In the genomic region with DNA sequence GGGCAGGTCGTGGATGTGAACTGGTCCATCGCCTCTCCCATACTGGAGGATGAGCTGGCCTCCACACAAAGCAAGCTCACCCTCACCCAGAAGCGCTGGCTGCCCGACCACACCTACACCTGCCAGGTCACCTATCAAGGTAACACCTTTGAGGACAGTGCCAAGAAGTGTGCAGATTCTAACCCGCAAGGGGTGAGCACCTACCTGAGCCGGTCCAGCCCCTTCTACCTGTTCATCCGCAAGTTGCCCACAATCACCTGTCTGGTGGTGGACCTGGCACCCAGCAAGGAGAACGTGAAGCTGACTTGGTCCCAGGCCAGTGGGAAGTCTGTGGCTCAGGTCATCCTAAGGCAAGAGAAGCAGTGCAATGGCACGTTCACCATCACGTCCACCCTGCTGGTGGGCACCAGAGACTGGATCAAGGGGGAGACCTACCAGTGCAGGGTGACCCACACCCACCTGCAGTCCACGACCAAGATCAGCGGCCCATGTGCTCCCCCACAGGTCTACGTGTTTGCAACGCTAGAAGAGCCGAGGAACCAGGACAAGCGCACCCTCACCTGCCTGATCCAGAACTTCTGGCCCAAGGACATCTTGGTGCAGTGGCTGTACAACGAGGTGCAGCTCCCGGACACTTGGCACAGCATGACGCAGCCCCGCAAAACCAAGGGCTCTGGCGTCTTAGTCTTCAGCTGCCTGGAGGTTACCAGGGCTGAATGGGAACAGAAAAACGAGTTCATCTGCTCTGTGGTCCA, we compare ENCODE assay signal across 2 cellular contexts.
TF ChIP-seq lines count a peak whose summit lies in the region.

No MANE protein-coding gene starts in this region.

TF ChIP-seq in SK-N-SH, 30 proteins besides CTCF, POLR2A, EP300 and RAD21 (continued from another document):
- TF ChIP-seq, protein P1, sequence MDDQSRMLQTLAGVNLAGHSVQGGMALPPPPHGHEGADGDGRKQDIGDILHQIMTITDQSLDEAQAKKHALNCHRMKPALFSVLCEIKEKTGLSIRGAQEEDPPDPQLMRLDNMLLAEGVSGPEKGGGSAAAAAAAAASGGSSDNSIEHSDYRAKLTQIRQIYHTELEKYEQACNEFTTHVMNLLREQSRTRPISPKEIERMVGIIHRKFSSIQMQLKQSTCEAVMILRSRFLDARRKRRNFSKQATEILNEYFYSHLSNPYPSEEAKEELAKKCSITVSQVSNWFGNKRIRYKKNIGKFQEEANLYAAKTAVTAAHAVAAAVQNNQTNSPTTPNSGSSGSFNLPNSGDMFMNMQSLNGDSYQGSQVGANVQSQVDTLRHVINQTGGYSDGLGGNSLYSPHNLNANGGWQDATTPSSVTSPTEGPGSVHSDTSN (IDR thresholded peaks at IDR 0.05) = no peak
- TF ChIP-seq FOSL2 (IDR thresholded peaks at IDR 0.05; ENCODE audit: borderline replicate concordance, low read depth) (no peak), TEAD4 (IDR thresholded peaks at IDR 0.05; ENCODE audit: borderline replicate concordance, insufficient read depth) (no peak), FOXM1 (IDR thresholded peaks at IDR 0.05; ENCODE audit: low read depth) (no peak), TCF12 (IDR thresholded peaks at IDR 0.05) (no peak), SIN3A (IDR thresholded peaks at IDR 0.05; ENCODE audit: borderline replicate concordance, low read depth, low read length) (no peak), TAF1 (IDR thresholded peaks at IDR 0.05; ENCODE audit: borderline replicate concordance, low read depth, low read length) (no peak), MXI1 (IDR thresholded peaks at IDR 0.05; ENCODE audit: low read depth, low read length) (no peak)
- TF ChIP-seq, protein P2, sequence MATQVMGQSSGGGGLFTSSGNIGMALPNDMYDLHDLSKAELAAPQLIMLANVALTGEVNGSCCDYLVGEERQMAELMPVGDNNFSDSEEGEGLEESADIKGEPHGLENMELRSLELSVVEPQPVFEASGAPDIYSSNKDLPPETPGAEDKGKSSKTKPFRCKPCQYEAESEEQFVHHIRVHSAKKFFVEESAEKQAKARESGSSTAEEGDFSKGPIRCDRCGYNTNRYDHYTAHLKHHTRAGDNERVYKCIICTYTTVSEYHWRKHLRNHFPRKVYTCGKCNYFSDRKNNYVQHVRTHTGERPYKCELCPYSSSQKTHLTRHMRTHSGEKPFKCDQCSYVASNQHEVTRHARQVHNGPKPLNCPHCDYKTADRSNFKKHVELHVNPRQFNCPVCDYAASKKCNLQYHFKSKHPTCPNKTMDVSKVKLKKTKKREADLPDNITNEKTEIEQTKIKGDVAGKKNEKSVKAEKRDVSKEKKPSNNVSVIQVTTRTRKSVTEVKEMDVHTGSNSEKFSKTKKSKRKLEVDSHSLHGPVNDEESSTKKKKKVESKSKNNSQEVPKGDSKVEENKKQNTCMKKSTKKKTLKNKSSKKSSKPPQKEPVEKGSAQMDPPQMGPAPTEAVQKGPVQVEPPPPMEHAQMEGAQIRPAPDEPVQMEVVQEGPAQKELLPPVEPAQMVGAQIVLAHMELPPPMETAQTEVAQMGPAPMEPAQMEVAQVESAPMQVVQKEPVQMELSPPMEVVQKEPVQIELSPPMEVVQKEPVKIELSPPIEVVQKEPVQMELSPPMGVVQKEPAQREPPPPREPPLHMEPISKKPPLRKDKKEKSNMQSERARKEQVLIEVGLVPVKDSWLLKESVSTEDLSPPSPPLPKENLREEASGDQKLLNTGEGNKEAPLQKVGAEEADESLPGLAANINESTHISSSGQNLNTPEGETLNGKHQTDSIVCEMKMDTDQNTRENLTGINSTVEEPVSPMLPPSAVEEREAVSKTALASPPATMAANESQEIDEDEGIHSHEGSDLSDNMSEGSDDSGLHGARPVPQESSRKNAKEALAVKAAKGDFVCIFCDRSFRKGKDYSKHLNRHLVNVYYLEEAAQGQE (IDR thresholded peaks at IDR 0.05; ENCODE audit: low read depth, low read length) = no peak
- TF ChIP-seq, protein P3, sequence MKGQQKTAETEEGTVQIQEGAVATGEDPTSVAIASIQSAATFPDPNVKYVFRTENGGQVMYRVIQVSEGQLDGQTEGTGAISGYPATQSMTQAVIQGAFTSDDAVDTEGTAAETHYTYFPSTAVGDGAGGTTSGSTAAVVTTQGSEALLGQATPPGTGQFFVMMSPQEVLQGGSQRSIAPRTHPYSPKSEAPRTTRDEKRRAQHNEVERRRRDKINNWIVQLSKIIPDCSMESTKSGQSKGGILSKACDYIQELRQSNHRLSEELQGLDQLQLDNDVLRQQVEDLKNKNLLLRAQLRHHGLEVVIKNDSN (IDR thresholded peaks at IDR 0.05; ENCODE audit: borderline replicate concordance, low read depth) = no peak
- TF ChIP-seq, protein P4, sequence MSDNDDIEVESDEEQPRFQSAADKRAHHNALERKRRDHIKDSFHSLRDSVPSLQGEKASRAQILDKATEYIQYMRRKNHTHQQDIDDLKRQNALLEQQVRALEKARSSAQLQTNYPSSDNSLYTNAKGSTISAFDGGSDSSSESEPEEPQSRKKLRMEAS (IDR thresholded peaks at IDR 0.05; ENCODE audit: low read depth) = no peak

TF ChIP-seq in SK-N-SH treated with all-trans-retinoic acid at 6 μM for 48 hours, 23 proteins besides CTCF, POLR2A, EP300 and RAD21 (continued from another document):
- TF ChIP-seq, protein P5, sequence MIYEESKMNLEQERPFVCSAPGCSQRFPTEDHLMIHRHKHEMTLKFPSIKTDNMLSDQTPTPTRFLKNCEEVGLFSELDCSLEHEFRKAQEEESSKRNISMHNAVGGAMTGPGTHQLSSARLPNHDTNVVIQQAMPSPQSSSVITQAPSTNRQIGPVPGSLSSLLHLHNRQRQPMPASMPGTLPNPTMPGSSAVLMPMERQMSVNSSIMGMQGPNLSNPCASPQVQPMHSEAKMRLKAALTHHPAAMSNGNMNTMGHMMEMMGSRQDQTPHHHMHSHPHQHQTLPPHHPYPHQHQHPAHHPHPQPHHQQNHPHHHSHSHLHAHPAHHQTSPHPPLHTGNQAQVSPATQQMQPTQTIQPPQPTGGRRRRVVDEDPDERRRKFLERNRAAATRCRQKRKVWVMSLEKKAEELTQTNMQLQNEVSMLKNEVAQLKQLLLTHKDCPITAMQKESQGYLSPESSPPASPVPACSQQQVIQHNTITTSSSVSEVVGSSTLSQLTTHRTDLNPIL (CRISPR knock-in tag; IDR thresholded peaks at IDR 0.05; ENCODE audit: low read depth) = no peak
- TF ChIP-seq TCF4 (CRISPR knock-in tag; IDR thresholded peaks at IDR 0.05; ENCODE audit: borderline replicate concordance) (no peak), GLIS3 (CRISPR knock-in tag; IDR thresholded peaks at IDR 0.05) (no peak), ZFP3 (CRISPR knock-in tag; IDR thresholded peaks at IDR 0.05) (no peak), PPARA (CRISPR knock-in tag; IDR thresholded peaks at IDR 0.05; ENCODE audit: borderline replicate concordance) (no peak), ZC3H10 (CRISPR knock-in tag; IDR thresholded peaks at IDR 0.05) (no peak), ZNF70 (CRISPR knock-in tag; IDR thresholded peaks at IDR 0.05) (no peak), OSR1 (CRISPR knock-in tag; IDR thresholded peaks at IDR 0.05) (no peak)
- TF ChIP-seq, protein P6, sequence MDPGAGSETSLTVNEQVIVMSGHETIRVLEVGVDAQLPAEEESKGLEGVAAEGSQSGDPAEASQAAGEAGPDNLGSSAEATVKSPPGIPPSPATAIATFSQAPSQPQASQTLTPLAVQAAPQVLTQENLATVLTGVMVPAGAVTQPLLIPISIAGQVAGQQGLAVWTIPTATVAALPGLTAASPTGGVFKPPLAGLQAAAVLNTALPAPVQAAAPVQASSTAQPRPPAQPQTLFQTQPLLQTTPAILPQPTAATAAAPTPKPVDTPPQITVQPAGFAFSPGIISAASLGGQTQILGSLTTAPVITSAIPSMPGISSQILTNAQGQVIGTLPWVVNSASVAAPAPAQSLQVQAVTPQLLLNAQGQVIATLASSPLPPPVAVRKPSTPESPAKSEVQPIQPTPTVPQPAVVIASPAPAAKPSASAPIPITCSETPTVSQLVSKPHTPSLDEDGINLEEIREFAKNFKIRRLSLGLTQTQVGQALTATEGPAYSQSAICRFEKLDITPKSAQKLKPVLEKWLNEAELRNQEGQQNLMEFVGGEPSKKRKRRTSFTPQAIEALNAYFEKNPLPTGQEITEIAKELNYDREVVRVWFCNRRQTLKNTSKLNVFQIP (CRISPR knock-in tag; IDR thresholded peaks at IDR 0.05; ENCODE audit: borderline replicate concordance, low read depth) = no peak
- TF ChIP-seq, protein P7, sequence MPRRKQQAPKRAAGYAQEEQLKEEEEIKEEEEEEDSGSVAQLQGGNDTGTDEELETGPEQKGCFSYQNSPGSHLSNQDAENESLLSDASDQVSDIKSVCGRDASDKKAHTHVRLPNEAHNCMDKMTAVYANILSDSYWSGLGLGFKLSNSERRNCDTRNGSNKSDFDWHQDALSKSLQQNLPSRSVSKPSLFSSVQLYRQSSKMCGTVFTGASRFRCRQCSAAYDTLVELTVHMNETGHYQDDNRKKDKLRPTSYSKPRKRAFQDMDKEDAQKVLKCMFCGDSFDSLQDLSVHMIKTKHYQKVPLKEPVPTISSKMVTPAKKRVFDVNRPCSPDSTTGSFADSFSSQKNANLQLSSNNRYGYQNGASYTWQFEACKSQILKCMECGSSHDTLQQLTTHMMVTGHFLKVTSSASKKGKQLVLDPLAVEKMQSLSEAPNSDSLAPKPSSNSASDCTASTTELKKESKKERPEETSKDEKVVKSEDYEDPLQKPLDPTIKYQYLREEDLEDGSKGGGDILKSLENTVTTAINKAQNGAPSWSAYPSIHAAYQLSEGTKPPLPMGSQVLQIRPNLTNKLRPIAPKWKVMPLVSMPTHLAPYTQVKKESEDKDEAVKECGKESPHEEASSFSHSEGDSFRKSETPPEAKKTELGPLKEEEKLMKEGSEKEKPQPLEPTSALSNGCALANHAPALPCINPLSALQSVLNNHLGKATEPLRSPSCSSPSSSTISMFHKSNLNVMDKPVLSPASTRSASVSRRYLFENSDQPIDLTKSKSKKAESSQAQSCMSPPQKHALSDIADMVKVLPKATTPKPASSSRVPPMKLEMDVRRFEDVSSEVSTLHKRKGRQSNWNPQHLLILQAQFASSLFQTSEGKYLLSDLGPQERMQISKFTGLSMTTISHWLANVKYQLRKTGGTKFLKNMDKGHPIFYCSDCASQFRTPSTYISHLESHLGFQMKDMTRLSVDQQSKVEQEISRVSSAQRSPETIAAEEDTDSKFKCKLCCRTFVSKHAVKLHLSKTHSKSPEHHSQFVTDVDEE (CRISPR knock-in tag; IDR thresholded peaks at IDR 0.05) = no peak
- TF ChIP-seq, protein P8, sequence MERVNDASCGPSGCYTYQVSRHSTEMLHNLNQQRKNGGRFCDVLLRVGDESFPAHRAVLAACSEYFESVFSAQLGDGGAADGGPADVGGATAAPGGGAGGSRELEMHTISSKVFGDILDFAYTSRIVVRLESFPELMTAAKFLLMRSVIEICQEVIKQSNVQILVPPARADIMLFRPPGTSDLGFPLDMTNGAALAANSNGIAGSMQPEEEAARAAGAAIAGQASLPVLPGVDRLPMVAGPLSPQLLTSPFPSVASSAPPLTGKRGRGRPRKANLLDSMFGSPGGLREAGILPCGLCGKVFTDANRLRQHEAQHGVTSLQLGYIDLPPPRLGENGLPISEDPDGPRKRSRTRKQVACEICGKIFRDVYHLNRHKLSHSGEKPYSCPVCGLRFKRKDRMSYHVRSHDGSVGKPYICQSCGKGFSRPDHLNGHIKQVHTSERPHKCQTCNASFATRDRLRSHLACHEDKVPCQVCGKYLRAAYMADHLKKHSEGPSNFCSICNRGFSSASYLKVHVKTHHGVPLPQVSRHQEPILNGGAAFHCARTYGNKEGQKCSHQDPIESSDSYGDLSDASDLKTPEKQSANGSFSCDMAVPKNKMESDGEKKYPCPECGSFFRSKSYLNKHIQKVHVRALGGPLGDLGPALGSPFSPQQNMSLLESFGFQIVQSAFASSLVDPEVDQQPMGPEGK (CRISPR knock-in tag; IDR thresholded peaks at IDR 0.05; ENCODE audit: borderline replicate concordance) = no peak
